Comparison of ENCODE assay signal across 9 cellular contexts in the genomic region with DNA sequence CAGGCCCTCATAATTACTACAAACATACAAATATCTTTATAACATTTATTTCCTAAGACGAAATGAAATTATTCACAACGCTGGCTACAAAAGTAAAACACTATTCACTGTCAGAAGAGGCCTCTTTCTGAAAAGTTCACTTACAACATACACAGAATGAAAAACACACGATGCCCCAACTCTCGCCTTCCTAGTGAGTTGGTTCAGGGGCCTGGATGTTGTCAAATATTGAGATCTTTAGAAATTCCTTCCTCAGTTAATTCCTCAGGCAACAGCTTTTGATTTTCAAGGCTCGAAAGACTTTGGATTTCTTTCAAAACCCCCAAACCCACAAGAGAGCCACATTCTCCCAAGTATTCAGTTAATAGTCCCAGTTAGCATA. TPM values are rescaled to one million over a fixed set of nuclear protein-coding genes. Genes with fewer than 3 reads are reported as not detected.
DNase-seq lines count a peak whose midpoint lies in the region; ATAC-seq and TF ChIP-seq lines count a peak whose summit lies in the region.
"Had no signal": no experiment of that assay in that cellular context is flagged by ENCODE, and none has a peak within 500 bp of the region (broad histone marks: within the 10 kb centered on the region; RNA-seq: fewer than 3 reads in every experiment).

No MANE protein-coding gene starts in this region.

- H3K27me3 ChIP-seq in GM23338 (ENCODE audit: insufficient read depth) (peaks cover 5% of the 10 kb centered on the region; the same call in 1 of the 2 replicates), hepatocyte (no peaks in the 10 kb centered on the region), spleen (replicated peaks in 1 of 7) (no peaks in the 10 kb centered on the region)

- ATAC-seq in GM23338 = no peak
- no peak for ATAC-seq in activated CD8-positive, alpha-beta T cell treated with anti-CD3 and anti-CD28 coated beads, Interleukin-2, amount 10 ng/mL, durations not matched to agents 7 days and 5 days

- CTCF ChIA-PET in activated CD8-positive, alpha-beta T cell treated with anti-CD3 and anti-CD28 coated beads, Interleukin-2, amount 10 ng/mL, durations not matched to agents 7 days and 5 days (lab: Charles Lee) = interaction anchor here (1.1 to 2.3 kb wide), 6 partner anchors 9 to 105 kb away, joined by 3 to 17 read pairs (median 5); no protein-coding TSS in a partner anchor

- no peak for DNase-seq in GM23338 (ENCODE audit: low spot score)
- DNase-seq in activated CD8-positive, alpha-beta T cell treated with anti-CD3 and anti-CD28 coated beads, Interleukin-2, amount 10 ng/mL, durations not matched to agents 7 days and 5 days = no peak
- DNase-seq in hepatocyte (ENCODE audit: low spot score) = no peak
- no peak for DNase-seq in spleen
- no peak for DNase-seq in GM20000 (ENCODE audit: low spot score)
- no peak for DNase-seq in SKM-1 (lab: John Stamatoyannopoulos, UW; ENCODE audit: unreplicated experiment)
- no peak for DNase-seq in amniotic stem cell (lab: John Stamatoyannopoulos, UW)
- no peak for DNase-seq in effector CD4-positive, alpha-beta T cell
- DNase-seq: RPMI8226 had no signal

- H3K9me2 ChIP-seq in GM23338 (ENCODE audit: insufficient read depth) = no peaks in the 10 kb centered on the region
- H3K9me2 ChIP-seq in hepatocyte (replicated peaks; ENCODE audit: insufficient read depth) = no peaks in the 10 kb centered on the region

- H3K9me3 ChIP-seq in hepatocyte (ENCODE audit: low read depth) = no peaks in the 10 kb centered on the region
- peaks cover 0 to 6% (median 0%) of the 10 kb centered on the region in 8 donors for H3K9me3 ChIP-seq in spleen

- H3K27ac Mint-ChIP-seq in GM23338 = peak overlapping the region; percentile 93
- H3K27ac Mint-ChIP-seq in activated CD8-positive, alpha-beta T cell treated with anti-CD3 and anti-CD28 coated beads, Interleukin-2, amount 10 ng/mL, durations not matched to agents 7 days and 5 days = no peak overlapping the region

- peaks cover 4% of the 10 kb centered on the region for H3K27me3 Mint-ChIP-seq in GM23338 (ENCODE audit: insufficient read depth, low read depth, poor library complexity)
- no peaks in the 10 kb centered on the region for H3K27me3 Mint-ChIP-seq in activated CD8-positive, alpha-beta T cell treated with anti-CD3 and anti-CD28 coated beads, Interleukin-2, amount 10 ng/mL, durations not matched to agents 7 days and 5 days (ENCODE audit: low read depth)

- H3K4me1 Mint-ChIP-seq in GM23338 = peaks cover 59% of the 10 kb centered on the region
- peaks cover 7% of the 10 kb centered on the region for H3K4me1 Mint-ChIP-seq in activated CD8-positive, alpha-beta T cell treated with anti-CD3 and anti-CD28 coated beads, Interleukin-2, amount 10 ng/mL, durations not matched to agents 7 days and 5 days (ENCODE audit: low read depth)

- H3K36me3 Mint-ChIP-seq in GM23338 (ENCODE audit: low read depth) = no peaks in the 10 kb centered on the region
- no peaks in the 10 kb centered on the region for H3K36me3 Mint-ChIP-seq in activated CD8-positive, alpha-beta T cell treated with anti-CD3 and anti-CD28 coated beads, Interleukin-2, amount 10 ng/mL, durations not matched to agents 7 days and 5 days (ENCODE audit: low read depth)

- TF ChIP-seq CTCF in GM23338 (conservative IDR thresholded peaks at IDR 0.05; ENCODE audit: low read depth in 2 of 2) = no peak
- TF ChIP-seq CTCF in hepatocyte (IDR thresholded peaks at IDR 0.05; ENCODE audit: poor library complexity) = no peak
- TF ChIP-seq CTCF in spleen (IDR thresholded peaks at IDR 0.05 in 8 of 11, conservative IDR thresholded peaks at IDR 0.05 in 3 of 11) = no peak
- TF ChIP-seq CTCF in GM20000 (IDR thresholded peaks at IDR 0.05; ENCODE audit: extremely low read depth, missing control alignments) = no peak

- intact Hi-C loops in spleen (cut with DNase I; ENCODE audit: low total_unique reads) = no loop called here

- H3K27ac ChIP-seq in GM23338 (ENCODE audit: low read depth) (peak overlapping the region; percentile 73), hepatocyte (peak overlapping the region; percentile 96), spleen (peak overlapping the region; percentile 55 to 88 (median 82))

- no peaks in the 10 kb centered on the region for H3F3A ChIP-seq in GM23338 (replicated peaks; ENCODE audit: low read depth)

- peaks cover 3% of the 10 kb centered on the region; the same call in 1 of the 3 replicates for H3K9me3 Mint-ChIP-seq in GM23338
- H3K9me3 Mint-ChIP-seq in activated CD8-positive, alpha-beta T cell treated with anti-CD3 and anti-CD28 coated beads, Interleukin-2, amount 10 ng/mL, durations not matched to agents 7 days and 5 days (ENCODE audit: insufficient read depth) = no peaks in the 10 kb centered on the region

- H3K79me2 ChIP-seq in GM23338 (replicated peaks; ENCODE audit: insufficient read depth) (no peaks in the 10 kb centered on the region), hepatocyte (peaks cover 5% of the 10 kb centered on the region)

- H3K36me3 ChIP-seq in GM23338 (ENCODE audit: insufficient read depth) (no peaks in the 10 kb centered on the region), hepatocyte (replicated peaks; ENCODE audit: insufficient read depth, low read depth) (no peaks in the 10 kb centered on the region), spleen (peaks cover 0 to 21% (median 4%) of the 10 kb centered on the region in 6 donors)

- peaks cover 41% of the 10 kb centered on the region for H3K4me1 ChIP-seq in GM23338 (ENCODE audit: insufficient read depth)
- H3K4me1 ChIP-seq in hepatocyte (ENCODE audit: insufficient read depth) = peaks cover 39% of the 10 kb centered on the region
- H3K4me1 ChIP-seq in spleen = peaks cover 5 to 60% (median 35%) of the 10 kb centered on the region in 6 donors

- WGBS in hepatocyte (ENCODE audit: low lambda C conversion rate, missing lambda C conversion rate) = 31% methylated on average over 5 of the region's 5 CpGs
- 47 to 63% (median 53%) methylated on average over 5 of the region's 5 CpGs for WGBS in spleen, 5 donors

- H3K4me2 ChIP-seq in GM23338 = peak overlapping the region; percentile 49
- peak overlapping the region; percentile 75 for H3K4me2 ChIP-seq in hepatocyte

- peak overlapping the region; percentile 5; the same call in 1 of the 2 replicates for H3K4me3 ChIP-seq in GM23338
- H3K4me3 ChIP-seq in hepatocyte = peak overlapping the region; percentile 7
- peak overlapping the region in 7 of 8 donors; percentile 3 to 61 (median 26) for H3K4me3 ChIP-seq in spleen

- H4K20me1 ChIP-seq in GM23338 (replicated peaks; ENCODE audit: insufficient read depth) (no peaks in the 10 kb centered on the region), hepatocyte (ENCODE audit: insufficient read depth, poor library complexity, severe bottlenecking) (no peaks in the 10 kb centered on the region)

- H2AFZ ChIP-seq in GM23338 (no peak overlapping the region), hepatocyte (no peak overlapping the region)

- H3K4me3 Mint-ChIP-seq in GM23338 = peak overlapping the region; percentile 20; the same call in 2 of the 3 replicates
- H3K4me3 Mint-ChIP-seq in activated CD8-positive, alpha-beta T cell treated with anti-CD3 and anti-CD28 coated beads, Interleukin-2, amount 10 ng/mL, durations not matched to agents 7 days and 5 days = peak overlapping the region; percentile 53

- TF ChIP-seq POLR2A in spleen (IDR thresholded peaks at IDR 0.05) = no peak

- POLR2A ChIA-PET in activated CD8-positive, alpha-beta T cell treated with anti-CD3 and anti-CD28 coated beads, Interleukin-2, amount 10 ng/mL, durations not matched to agents 7 days and 5 days (lab: Charles Lee) = no interaction called here

TF ChIP-seq in GM23338, 12 proteins besides CTCF, POLR2A, EP300 and RAD21 (continues in another document):
- no peak for TF ChIP-seq NANOG (IDR thresholded peaks at IDR 0.05; ENCODE audit: borderline replicate concordance)
- no peak for TF ChIP-seq POLR2AphosphoS5 (IDR thresholded peaks at IDR 0.05; ENCODE audit: low read depth)
- TF ChIP-seq ZNF331 (CRISPR knock-in tag; IDR thresholded peaks at IDR 0.05; ENCODE audit: low read depth) = no peak
- TF ChIP-seq CREB1 (CRISPR knock-in tag; IDR thresholded peaks at IDR 0.05; ENCODE audit: low read depth) = no peak
- no peak for TF ChIP-seq EZH2phosphoT487 (IDR thresholded peaks at IDR 0.05; ENCODE audit: unreplicated experiment)
- TF ChIP-seq EZH2 (IDR thresholded peaks at IDR 0.05; ENCODE audit: low read depth, unreplicated experiment) = no peak
- no peak for TF ChIP-seq STAT1 (IDR thresholded peaks at IDR 0.05; ENCODE audit: unreplicated experiment)
- no peak for TF ChIP-seq REST (IDR thresholded peaks at IDR 0.05; ENCODE audit: unreplicated experiment)
- TF ChIP-seq ZNF114 (CRISPR knock-in tag; IDR thresholded peaks at IDR 0.05) = no peak

RNA-seq across cellular contexts. Expression of gene KCNE1, which starts 14.2 kb away (rescaled TPM):
- 0.07 TPM in 1 of 2 replicates, not detected in the other for total RNA-seq in GM23338 (2014; rRNA removed; shearing (Covaris generic))
- polyA plus RNA-seq in GM23338 (2016; fragmentation: Nextera tagmentation; extraction: Ambion mirVana) (not detected in 2 replicates), hepatocyte (0.48 and 1.3 TPM in 2 replicates), spleen (1 to 10 TPM in 1 of 3 donors, under 1 TPM in 2; 0.30 to 1.8 (median 0.37) TPM)
- under 1 TPM; 0.18 to 0.26 TPM for total RNA-seq in activated CD8-positive, alpha-beta T cell treated with anti-CD3 and anti-CD28 coated beads, Interleukin-2, amount 10 ng/mL, durations not matched to agents 7 days and 5 days
- total RNA-seq in hepatocyte (0.32 and 1.1 TPM in 2 replicates), spleen (10 to 100 TPM in 5 of 7 donors, 1 to 10 TPM in 2; 4.5 to 50.2 (median 12.1) TPM)
